In genomic region chr7:590731-591551, GRCh38 we compare ENCODE assay signal across 12 cellular contexts.
A peak's percentile ranks its signal among the peaks of the same experiment; 100 is the strongest.
DNase-seq lines count a peak whose midpoint lies in the region; ATAC-seq, FAIRE-seq and TF ChIP-seq lines count a peak whose summit lies in the region.
"Had no signal": no experiment of that assay in that cellular context is flagged by ENCODE, and none has a peak within 500 bp of the region (broad histone marks: within the 10 kb centered on the region; RNA-seq: fewer than 3 reads in every experiment).

No MANE protein-coding gene starts in this region.

- H3K4me1 Mint-ChIP-seq in astrocyte (ENCODE audit: low read depth, unreplicated experiment): peaks cover 5% of the 10 kb centered on the region

- H3K4me1 ChIP-seq in astrocyte (ENCODE audit: insufficient read depth, low read length) (peaks cover 5% of the 10 kb centered on the region), skeletal muscle satellite cell (ENCODE audit: control insufficient read depth, insufficient read depth, low read length) (peaks cover 14% of the 10 kb centered on the region)

- no peak overlapping the region for H3K27ac Mint-ChIP-seq in astrocyte (ENCODE audit: unreplicated experiment)

- H3K27me3 ChIP-seq in astrocyte (ENCODE audit: insufficient read depth, low read length) (no peaks in the 10 kb centered on the region), skeletal muscle satellite cell (ENCODE audit: control insufficient read depth, insufficient read depth, low read length) (no peaks in the 10 kb centered on the region)
- H3K27me3 ChIP-seq: esophagus squamous epithelium had no signal

- H3K9me3 ChIP-seq in astrocyte (ENCODE audit: insufficient read depth, low read depth, low read length) (peaks cover 9% of the 10 kb centered on the region), skeletal muscle satellite cell (replicated peaks; ENCODE audit: low read length) (no peaks in the 10 kb centered on the region)
- H3K9me3 ChIP-seq: esophagus squamous epithelium had no signal

- no peak for ATAC-seq in GM18907 (IDR thresholded peaks at IDR 0.05; ENCODE audit: unreplicated experiment)

- no peak overlapping the region for H3K9ac ChIP-seq in astrocyte (ENCODE audit: low read length)
- H3K9ac ChIP-seq in skeletal muscle satellite cell (ENCODE audit: low read depth, low read length): peak overlapping the region; percentile 56

- H3K27ac ChIP-seq in astrocyte (ENCODE audit: low read depth, low read length): no peak overlapping the region

- no peaks in the 10 kb centered on the region for H4K20me1 ChIP-seq in astrocyte (ENCODE audit: insufficient read depth, low read length)

- DNase-seq in G401 (ENCODE audit: low spot score) (peak; percentile 56), astrocyte (ENCODE audit: low read depth) (no peak), hepatic stellate cell (ENCODE audit: low spot score) (peak; percentile 61), cortex of kidney (lab: John Stamatoyannopoulos, UW) (no peak), NCI-H1105 (lab: John Stamatoyannopoulos, UW) (no peak)
- DNase-seq: activated CD4-positive, alpha-beta T cell treated with anti-CD3 and anti-CD28 coated beads for 4 hours; esophagus squamous epithelium; NCI-H2081 treated with DMSO at 0.1 percent for 48 hours; SHP77 had no signal

- H3K36me3 Mint-ChIP-seq in astrocyte (ENCODE audit: low read depth, unreplicated experiment): peaks cover 13% of the 10 kb centered on the region

- H3K4me2 ChIP-seq in astrocyte (ENCODE audit: low read length) (peak overlapping the region; percentile 50), skeletal muscle satellite cell (ENCODE audit: low read length) (peak overlapping the region; percentile 58)

- no peak overlapping the region for H3K4me3 Mint-ChIP-seq in astrocyte (ENCODE audit: unreplicated experiment)

- no peak overlapping the region for H3K4me3 ChIP-seq in astrocyte (ENCODE audit: insufficient read depth, low read depth, low read length)
- H3K4me3 ChIP-seq in skeletal muscle satellite cell (ENCODE audit: low read length): peak overlapping the region; percentile 39
- H3K4me3 ChIP-seq: esophagus squamous epithelium had no signal

- no peak overlapping the region for H2AFZ ChIP-seq in astrocyte (ENCODE audit: low read depth, low read length)

- no peak for TF ChIP-seq CTCF in astrocyte (IDR thresholded peaks at IDR 0.05; ENCODE audit: insufficient read depth, low read depth, low read length)

- FAIRE-seq in astrocyte (lab: Jason Lieb, UNC): no peak
- FAIRE-seq: GM12891 had no signal

- H3K79me2 ChIP-seq in astrocyte (ENCODE audit: insufficient read depth, low read length): no peaks in the 10 kb centered on the region

- peaks cover 9% of the 10 kb centered on the region for H3K9me3 Mint-ChIP-seq in astrocyte (ENCODE audit: unreplicated experiment)

- H3K36me3 ChIP-seq in astrocyte (ENCODE audit: insufficient read depth, low read length) (no peaks in the 10 kb centered on the region), skeletal muscle satellite cell (ENCODE audit: insufficient read depth, low read length) (peaks cover 3% of the 10 kb centered on the region)

- in situ Hi-C loops in G401 (cut with HindIII; ENCODE audit: low sequenced_read_pairs): no loop called here

- peaks cover 3% of the 10 kb centered on the region for H3K27me3 Mint-ChIP-seq in astrocyte (ENCODE audit: low read depth, unreplicated experiment)

Comparison
In these comparisons a context has a peak if more than half of its experiments do, and no peak if none do; other contexts are left out.
1. DNase-seq: peak in G401 (single experiment) and hepatic stellate cell (single experiment); none in astrocyte (single experiment), cortex of kidney (single experiment) and NCI-H1105 (single experiment).